Comparison of ENCODE assay signal across 7 cellular contexts in the genomic region with DNA sequence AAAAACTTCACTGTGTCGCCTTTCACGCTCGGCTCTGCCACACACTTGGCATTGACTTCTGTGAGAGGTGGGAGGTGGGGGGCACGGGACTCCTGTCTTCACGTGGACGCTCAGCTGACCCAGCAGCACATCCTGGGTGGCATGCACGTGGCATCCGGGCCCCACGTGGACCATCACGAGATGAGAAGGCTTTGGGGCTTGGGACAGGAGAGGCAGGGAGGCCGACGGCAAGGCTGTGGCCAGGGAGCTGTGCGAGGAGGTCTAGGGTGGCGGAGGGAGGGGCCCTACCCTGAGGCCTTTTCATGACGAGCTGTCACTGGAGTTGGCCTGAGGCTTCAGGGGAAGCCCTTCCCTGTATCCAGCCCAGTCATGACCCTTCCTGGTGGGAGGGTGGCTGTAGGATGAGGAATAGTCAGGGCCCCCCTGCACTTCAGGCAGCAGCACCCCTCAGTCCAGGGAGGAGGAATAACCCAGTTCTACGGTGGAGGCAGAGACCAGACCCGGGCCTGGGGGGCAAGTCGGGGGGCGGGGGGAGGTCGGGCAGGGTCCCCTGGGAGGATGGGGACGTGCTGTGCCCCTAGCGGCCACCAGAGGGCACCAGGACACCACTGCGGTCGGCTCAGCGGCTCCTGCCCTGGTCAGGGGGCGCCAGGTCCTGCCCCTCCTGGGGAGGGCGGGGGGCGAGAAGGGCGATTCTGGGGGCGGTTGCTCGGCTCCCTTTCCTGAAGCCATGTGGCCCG. TPM values are rescaled to one million over a fixed set of nuclear protein-coding genes. Genes with fewer than 3 reads are reported as not detected.
DNase-seq lines count a peak whose midpoint lies in the region; ATAC-seq, FAIRE-seq and TF ChIP-seq lines count a peak whose summit lies in the region.
"Had no signal": no experiment of that assay in that cellular context is flagged by ENCODE, and none has a peak within 500 bp of the region (broad histone marks: within the 10 kb centered on the region; RNA-seq: fewer than 3 reads in every experiment).

No MANE protein-coding gene starts in this region.

- H3K9me3 ChIP-seq in WERI-Rb-1 (ENCODE audit: severe bottlenecking), result no peaks in the 10 kb centered on the region

- no peak overlapping the region for H3K27ac ChIP-seq in WERI-Rb-1

- TF ChIP-seq CTCF in WERI-Rb-1 (IDR thresholded peaks at IDR 0.05; ENCODE audit: low read depth, low read length), result peak; percentile 90

- peak; percentile 93 for FAIRE-seq in GM12891 (lab: Jason Lieb, UNC)
- FAIRE-seq: TTC549 had no signal

- no peak overlapping the region for H3K4me3 ChIP-seq in WERI-Rb-1 (ENCODE audit: low read depth, low read length)

- H3K36me3 ChIP-seq in WERI-Rb-1, result no peaks in the 10 kb centered on the region

- DNase-seq in GM12891 (ENCODE audit: insufficient read length, low spot score) (peak; percentile 91), WERI-Rb-1 (peak; percentile 60), foreskin melanocyte (no peak), NCI-H2029 treated with DMSO at 0.1 percent for 48 hours (lab: John Stamatoyannopoulos, UW) (no peak)
- DNase-seq in stimulated activated CD4-positive, alpha-beta T cell treated with anti-CD3 and anti-CD28 coated beads, Interleukin-4, amount 100 ng/mL, for 24 hours, result peak; percentile 64

- H3K27me3 ChIP-seq in WERI-Rb-1 (ENCODE audit: insufficient read depth, low read depth, severe bottlenecking), result no peaks in the 10 kb centered on the region

- peak; percentile 32 for ATAC-seq in esophagus mucosa

- TF ChIP-seq POLR2A in GM12891 (IDR thresholded peaks at IDR 0.05; ENCODE audit: low read depth, low read length), result no peak

TF ChIP-seq in GM12891, 5 proteins besides CTCF, POLR2A, EP300 and RAD21:
- no peak for TF ChIP-seq TAF1 (IDR thresholded peaks at IDR 0.05; ENCODE audit: low read depth, low read length)
- TF ChIP-seq SPI1 (IDR thresholded peaks at IDR 0.05; ENCODE audit: low read depth, low read length), result no peak
- TF ChIP-seq POU2F2 (IDR thresholded peaks at IDR 0.05; ENCODE audit: low read depth, low read length), result no peak

RNA-seq across cellular contexts. Expression of gene PERM1, which starts 2.0 kb away (rescaled TPM):
- 0.15 TPM for polyA plus RNA-seq in GM12891 (2012; ENCODE audit: low read depth, missing spikeins)
- total RNA-seq in esophagus mucosa, result not detected

RNA-seq across cellular contexts. Expression of gene HES4, which starts 16.0 kb away (rescaled TPM):
- 0.45 TPM for polyA plus RNA-seq in GM12891 (2012; ENCODE audit: low read depth, missing spikeins)
- 15.7 TPM for total RNA-seq in esophagus mucosa

RNA-seq across cellular contexts. Expression of gene PLEKHN1, which starts 17.6 kb away (rescaled TPM):
- polyA plus RNA-seq in GM12891 (2012; ENCODE audit: low read depth, missing spikeins), result 0.22 TPM
- 26.4 TPM for total RNA-seq in esophagus mucosa

RNA-seq across cellular contexts. Expression of gene KLHL17, which starts 23.5 kb away (rescaled TPM):
- 8.5 TPM for polyA plus RNA-seq in GM12891 (2012; ENCODE audit: low read depth, missing spikeins)
- total RNA-seq in esophagus mucosa, result 5.8 TPM

RNA-seq across cellular contexts. Expression of gene NOC2L, which starts 24.9 kb away (rescaled TPM):
- 48.8 TPM for polyA plus RNA-seq in GM12891 (2012; ENCODE audit: low read depth, missing spikeins)
- total RNA-seq in esophagus mucosa, result 68.1 TPM

Comparison
In these comparisons a context has a peak if more than half of its experiments do, and no peak if none do; other contexts are left out.
1. DNase-seq: peak in GM12891 (single experiment), WERI-Rb-1 (single experiment) and stimulated activated CD4-positive, alpha-beta T cell treated with anti-CD3 and anti-CD28 coated beads, Interleukin-4, amount 100 ng/mL, for 24 hours (single experiment); none in foreskin melanocyte (single experiment) and NCI-H2029 treated with DMSO at 0.1 percent for 48 hours (single experiment).